In genomic region chr3:13045245-13045903, GRCh38 we compare ENCODE assay signal across 12 cellular contexts. TPM values are rescaled to one million over a fixed set of nuclear protein-coding genes. Genes with fewer than 3 reads are reported as not detected.
DNase-seq lines count a peak whose midpoint lies in the region; ATAC-seq, FAIRE-seq and TF ChIP-seq lines count a peak whose summit lies in the region.
"Had no signal": no experiment of that assay in that cellular context is flagged by ENCODE, and none has a peak within 500 bp of the region (broad histone marks: within the 10 kb centered on the region; RNA-seq: fewer than 3 reads in every experiment).

No MANE protein-coding gene starts in this region.

- no peak for DNase-seq in stimulated activated naive CD8-positive, alpha-beta T cell treated with anti-CD3 and anti-CD28 coated beads, Interleukin-15, Interleukin-2, amounts not matched to agents 100 U/mL and 50 U/mL, for 24 hours
- no peak for DNase-seq in stimulated activated naive CD8-positive, alpha-beta T cell treated with anti-CD3 and anti-CD28 coated beads, Interleukin-15, amount 100 ng/mL, for 72 hours
- DNase-seq in H1 (ENCODE audit: low read depth in 1 of 2, low spot score in 2 of 2) (no peak), suprapubic skin (ENCODE audit: low spot score in 2 of 2) (no peak), UCSD-AML1 (lab: John Stamatoyannopoulos, UW; ENCODE audit: unreplicated experiment) (no peak), iPS-NIHi11 (ENCODE audit: low spot score) (no peak)
- no peak for DNase-seq in activated CD4-positive, CD25-positive, alpha-beta regulatory T cell (lab: John Stamatoyannopoulos, UW)
- DNase-seq: NCI-H1092, T1000 had no signal

- H2BK120ac ChIP-seq in H1 (replicated peaks; ENCODE audit: low read depth, low read length): no peak overlapping the region

- H3K4me3 ChIP-seq in H1 (ENCODE audit: extremely low read depth in 1 of 4, insufficient read depth in 2 of 4, low read depth in 3 of 4, low read length in 4 of 4) (no peak overlapping the region), suprapubic skin (no peak overlapping the region)
- H3K4me3 ChIP-seq: lung had no signal

- H3K27me3 ChIP-seq in H1 (replicated peaks in 1 of 4; ENCODE audit: control insufficient read depth in 3 of 4, extremely low read depth in 1 of 4, insufficient read depth in 3 of 4, low read length in 3 of 4) (0 out of 7 replicates have a peak, but pooled peaks cover 0 to 2% (median 0%) of the 10 kb centered on the region in 4 experiments), suprapubic skin (no peaks in the 10 kb centered on the region)

- no peak for TF ChIP-seq EP300 in H1 (IDR thresholded peaks at IDR 0.05; ENCODE audit: borderline replicate concordance in 1 of 2, low read depth in 2 of 2, low read length in 2 of 2)
- no peak for TF ChIP-seq EP300 in suprapubic skin (IDR thresholded peaks at IDR 0.05)

- H4K20me1 ChIP-seq in H1 (replicated peaks in 1 of 2; ENCODE audit: control insufficient read depth in 1 of 2, insufficient read depth in 2 of 2, low read length in 2 of 2): no peaks in the 10 kb centered on the region

- H3K27ac ChIP-seq in H1 (ENCODE audit: low read depth, low read length): no peak overlapping the region
- H3K27ac ChIP-seq in suprapubic skin: no peak overlapping the region

- H3K27me3 Mint-ChIP-seq in stimulated activated naive CD8-positive, alpha-beta T cell treated with anti-CD3 and anti-CD28 coated beads, Interleukin-15, amount 100 ng/mL, for 72 hours: no peaks in the 10 kb centered on the region
- H3K27me3 Mint-ChIP-seq: activated naive CD4-positive, alpha-beta T cell treated with anti-CD3 and anti-CD28 coated beads, Interleukin-2, amount 50 U/mL, for 24 hours had no signal

- no peak overlapping the region for H2BK12ac ChIP-seq in H1 (ENCODE audit: low read depth, low read length)

- no peak overlapping the region for H3K18ac ChIP-seq in H1 (ENCODE audit: extremely low read depth, low read length)

- no peak overlapping the region for H3K56ac ChIP-seq in H1 (replicated peaks; ENCODE audit: insufficient read length, low read depth, low read length)

- no peak overlapping the region for H2BK5ac ChIP-seq in H1 (ENCODE audit: low read depth, low read length)

- 92% methylated on average over 16 of the region's 16 CpGs; no CpG with 5 or more reads in 1 of the 2 experiments for WGBS in H1 (ENCODE audit: extremely low coverage in 1 of 2, insufficient coverage in 1 of 2, insufficient read length in 1 of 2, insufficient replicate concordance in 2 of 2, low coverage in 1 of 2, low lambda C conversion rate in 2 of 2, missing lambda C conversion rate in 1 of 2), 2 experiments
- WGBS in suprapubic skin: 86% methylated on average over 12 of the region's 16 CpGs

- POLR2A ChIA-PET in H1 (lab: Charles Lee; ENCODE audit: partially characterized antibody): no interaction called here

- H4K8ac ChIP-seq in H1 (ENCODE audit: extremely low read depth, insufficient read depth, low read length): no peak overlapping the region

- H3K9me3 Mint-ChIP-seq in stimulated activated naive CD8-positive, alpha-beta T cell treated with anti-CD3 and anti-CD28 coated beads, Interleukin-15, amount 100 ng/mL, for 72 hours: no peaks in the 10 kb centered on the region
- H3K9me3 Mint-ChIP-seq: activated naive CD4-positive, alpha-beta T cell treated with anti-CD3 and anti-CD28 coated beads, Interleukin-2, amount 50 U/mL, for 24 hours had no signal

- no peak overlapping the region for H2BK20ac ChIP-seq in H1 (ENCODE audit: low read length)

- H2AK5ac ChIP-seq in H1 (ENCODE audit: low read depth, low read length): 0 out of 2 replicates have a peak overlapping the region, but pooled peaks have one; percentile 28

- TF ChIP-seq POLR2A in H1 (IDR thresholded peaks at IDR 0.05; ENCODE audit: control extremely low read depth in 1 of 2, low read depth in 2 of 2, low read length in 2 of 2): no peak
- no peak for TF ChIP-seq POLR2A in suprapubic skin (IDR thresholded peaks at IDR 0.05)

- no peak overlapping the region for H3K4ac ChIP-seq in H1 (replicated peaks; ENCODE audit: insufficient read length, low read depth, low read length)

- H3K9ac ChIP-seq in H1 (replicated peaks in 1 of 4; ENCODE audit: extremely low read depth in 1 of 4, low read depth in 3 of 4, low read length in 3 of 4): no peak overlapping the region

- no peaks in the 10 kb centered on the region for H3K79me1 ChIP-seq in H1 (ENCODE audit: low read depth, low read length)

- H3K4me1 Mint-ChIP-seq in stimulated activated naive CD8-positive, alpha-beta T cell treated with anti-CD3 and anti-CD28 coated beads, Interleukin-15, amount 100 ng/mL, for 72 hours: peaks cover 36% of the 10 kb centered on the region

- no peak overlapping the region for H4K5ac ChIP-seq in H1 (ENCODE audit: insufficient read length, low read depth, low read length)

- CTCF ChIA-PET in H1 (lab: Charles Lee; ENCODE audit: partially characterized antibody): interaction anchor here (1.3 to 7.3 kb wide), 3 partner anchors 12 to 17 kb away, joined by 3 to 42 read pairs (median 4); no protein-coding TSS in a partner anchor

- peaks cover 0 to 8% (median 3%) of the 10 kb centered on the region in 4 experiments; a peak in 2 of 7 replicates for H3K4me1 ChIP-seq in H1 (replicated peaks in 1 of 4; ENCODE audit: control insufficient read depth in 3 of 4, insufficient read depth in 4 of 4, low read length in 3 of 4)
- H3K4me1 ChIP-seq in suprapubic skin: peaks cover 13% of the 10 kb centered on the region

- H4K91ac ChIP-seq in H1 (replicated peaks; ENCODE audit: insufficient read length, low read length): peak overlapping the region; percentile 32

- no peak for FAIRE-seq in H1 (lab: Jason Lieb, UNC)

- H3K14ac ChIP-seq in H1 (ENCODE audit: insufficient read length): no peak overlapping the region

- H3K79me2 ChIP-seq in H1 (ENCODE audit: control insufficient read depth in 1 of 2, insufficient read depth in 2 of 2, low read length in 2 of 2): no peaks in the 10 kb centered on the region

- ATAC-seq in stimulated activated naive CD8-positive, alpha-beta T cell treated with anti-CD3 and anti-CD28 coated beads, Interleukin-15, Interleukin-2, amounts not matched to agents 100 U/mL and 50 U/mL, for 24 hours: peak; percentile 10
- no peak for ATAC-seq in stimulated activated naive CD8-positive, alpha-beta T cell treated with anti-CD3 and anti-CD28 coated beads, Interleukin-15, amount 100 ng/mL, for 72 hours
- ATAC-seq in HG03175 (IDR thresholded peaks at IDR 0.05; ENCODE audit: unreplicated experiment): peak; percentile 9

- no peak overlapping the region for H2AFZ ChIP-seq in H1 (ENCODE audit: low read length)

- TF ChIP-seq RAD21 in H1 (IDR thresholded peaks at IDR 0.05 in 1 of 2, conservative IDR thresholded peaks at IDR 0.05 in 1 of 2; ENCODE audit: low read depth in 2 of 2, low read length in 2 of 2): no peak

- no peak overlapping the region for H3K27ac Mint-ChIP-seq in stimulated activated naive CD8-positive, alpha-beta T cell treated with anti-CD3 and anti-CD28 coated beads, Interleukin-15, amount 100 ng/mL, for 72 hours
- H3K27ac Mint-ChIP-seq: activated naive CD4-positive, alpha-beta T cell treated with anti-CD3 and anti-CD28 coated beads, Interleukin-2, amount 50 U/mL, for 24 hours had no signal

- H3K4me2 ChIP-seq in H1 (ENCODE audit: insufficient read depth in 1 of 2, low read depth in 2 of 2, low read length in 2 of 2): no peak overlapping the region

- TF ChIP-seq CTCF in H1 (IDR thresholded peaks at IDR 0.05; ENCODE audit: control extremely low read depth in 1 of 3, insufficient read depth in 1 of 3, low read depth in 1 of 3, low read length in 3 of 3) (no peak), suprapubic skin (IDR thresholded peaks at IDR 0.05) (no peak)

- no peaks in the 10 kb centered on the region for H3K9me3 ChIP-seq in H1 (ENCODE audit: insufficient read depth in 2 of 2, low read depth in 1 of 2, low read length in 1 of 2)
- no peaks in the 10 kb centered on the region for H3K9me3 ChIP-seq in suprapubic skin

- H3K23ac ChIP-seq in H1 (ENCODE audit: insufficient read length): no peak overlapping the region

- no peaks in the 10 kb centered on the region for H3K23me2 ChIP-seq in H1 (ENCODE audit: low read depth, low read length)

- no peak overlapping the region for H3K4me3 Mint-ChIP-seq in stimulated activated naive CD8-positive, alpha-beta T cell treated with anti-CD3 and anti-CD28 coated beads, Interleukin-15, amount 100 ng/mL, for 72 hours
- H3K4me3 Mint-ChIP-seq: activated naive CD4-positive, alpha-beta T cell treated with anti-CD3 and anti-CD28 coated beads, Interleukin-2, amount 50 U/mL, for 24 hours had no signal

- H2BK15ac ChIP-seq in H1 (ENCODE audit: low read length): 0 out of 2 replicates have a peak overlapping the region, but pooled peaks have one; percentile 74

- H3K36me3 ChIP-seq in H1 (ENCODE audit: control insufficient read depth in 2 of 4, insufficient read depth in 4 of 4, low read length in 3 of 4) (no peaks in the 10 kb centered on the region), suprapubic skin (no peaks in the 10 kb centered on the region)

TF ChIP-seq in H1, 55 proteins besides CTCF, POLR2A, EP300 and RAD21:
- TF ChIP-seq NANOG (IDR thresholded peaks at IDR 0.05; ENCODE audit: insufficient read depth, low read depth, low read length, poor library complexity, severe bottlenecking) (no peak), SP2 (IDR thresholded peaks at IDR 0.05; ENCODE audit: low read length) (no peak), NRF1 (IDR thresholded peaks at IDR 0.05; ENCODE audit: low read depth, low read length) (no peak)

RNA-seq across cellular contexts. Expression of gene IQSEC1, which starts 27.9 kb away (rescaled TPM):
- total RNA-seq in H1 (2021; fragmentation: NEBNext Ultra II Directional; extraction: Animal tissue kit (Norgen Biotek cat#: 25700)): 28.2 and 28.8 TPM in 2 replicates
- 6.8 and 12.4 TPM in 2 replicates for polyA plus RNA-seq in H1 (2011; rRNA removed)
- polyA plus RNA-seq in H1 (2011; cell fraction: cytosol; rRNA removed): 5.7 TPM
- polyA plus RNA-seq in H1 (2011; cell fraction: nucleus; rRNA removed): 26.7 TPM
- polyA plus RNA-seq in H1 (2012, experiment 1 of 2): 16.5 to 22.4 TPM (median 19.3 TPM) in 4 replicates
- 9.5 TPM for polyA plus RNA-seq in H1 (2012, experiment 2 of 2)
- polyA plus RNA-seq in H1 (2013, experiment 1 of 2): 16.4 TPM
- 15.3 TPM for polyA plus RNA-seq in H1 (2013, experiment 2 of 2)
- 11.0 and 11.7 TPM in 2 replicates for polyA minus RNA-seq in H1 (2011; rRNA and poly(A)+ RNA removed)
- 14.5 TPM for polyA minus RNA-seq in H1 (2011; cell fraction: cytosol; rRNA and poly(A)+ RNA removed)
- polyA minus RNA-seq in H1 (2011; cell fraction: nucleus; rRNA and poly(A)+ RNA removed): 36.0 TPM
- total RNA-seq in suprapubic skin: 10 to 100 TPM; 26.7 to 52.4 (median 35.5) TPM
